1 cellular context compared by ENCODE assay signal in genomic region chr12:104050436-104050835, GRCh38.
TF ChIP-seq lines count a peak whose summit lies in the region.

No MANE protein-coding gene starts in this region.

TF ChIP-seq in K562, 482 proteins besides CTCF, POLR2A, EP300 and RAD21 (continued from another document):
- TF ChIP-seq ZFP91 (CRISPR knock-in tag; IDR thresholded peaks at IDR 0.05) = no peak
- no peak for TF ChIP-seq MCM7 (IDR thresholded peaks at IDR 0.05)
- no peak for TF ChIP-seq AFF4 (CRISPR knock-in tag; IDR thresholded peaks at IDR 0.05)
- no peak for TF ChIP-seq PCBP2 (IDR thresholded peaks at IDR 0.05; ENCODE audit: low read depth, low read length, poor library complexity, severe bottlenecking)
- no peak for TF ChIP-seq HDAC8 (tag; IDR thresholded peaks at IDR 0.05)
- TF ChIP-seq SAFB2 (IDR thresholded peaks at IDR 0.05; ENCODE audit: borderline replicate concordance, low read depth, low read length, severe bottlenecking) = no peak
- no peak for TF ChIP-seq ZNF146 (CRISPR knock-in tag; IDR thresholded peaks at IDR 0.05; ENCODE audit: unreplicated experiment)
- TF ChIP-seq SOX6 (IDR thresholded peaks at IDR 0.05) = no peak
